ENCODE assay signal across 8 cellular contexts in genomic region chr19:7395360-7395781, GRCh38. TPM values are rescaled to one million over a fixed set of nuclear protein-coding genes. Genes with fewer than 3 reads are reported as not detected.
DNase-seq lines count a peak whose midpoint lies in the region; ATAC-seq and TF ChIP-seq lines count a peak whose summit lies in the region.

No MANE protein-coding gene starts in this region.

- DNase-seq in DND-41 (peak; percentile 20), T-helper 17 cell (no peak), fibroblast of peridontal ligament (ENCODE audit: extremely low read depth) (peak; percentile 20), osteocyte (ENCODE audit: extremely low spot score, unreplicated experiment) (no peak), NCI-H2227 treated with DMSO at 0.1 percent for 48 hours (lab: John Stamatoyannopoulos, UW) (no peak), SK-N-DZ (ENCODE audit: low spot score) (no peak)

- peak overlapping the region; percentile 69 to 79 for H3K4me3 ChIP-seq in DND-41 (ENCODE audit: low read depth in 1 of 2, low read length in 2 of 2)

- H3K79me2 ChIP-seq in DND-41 (ENCODE audit: insufficient read depth, low read length) = peaks cover 48% of the 10 kb centered on the region

- ATAC-seq in DND-41 (ENCODE audit: insufficient read depth, low read depth) = peak; percentile 32
- ATAC-seq in HG02571 (IDR thresholded peaks at IDR 0.05; ENCODE audit: unreplicated experiment) = peak; percentile 26
- peak; percentile 44 for ATAC-seq in T-helper 17 cell
- ATAC-seq in GM18858 (IDR thresholded peaks at IDR 0.05; ENCODE audit: unreplicated experiment) = no peak

- H3K36me3 ChIP-seq in DND-41 (ENCODE audit: insufficient read depth, low read length) = no peaks in the 10 kb centered on the region; the same call in 1 of the 2 replicates

- TF ChIP-seq CTCF in DND-41 (IDR thresholded peaks at IDR 0.05; ENCODE audit: borderline replicate concordance, extremely low read depth, low read length, poor library complexity, severe bottlenecking) = no peak
- TF ChIP-seq CTCF in osteocyte (IDR thresholded peaks at IDR 0.05) = no peak

- peak overlapping the region; percentile 70 for H2AFZ ChIP-seq in DND-41 (ENCODE audit: low read depth, low read length)

- H3K4me1 Mint-ChIP-seq in T-helper 17 cell = peaks cover 32% of the 10 kb centered on the region
- H3K4me1 Mint-ChIP-seq in osteocyte (ENCODE audit: unreplicated experiment) = peaks cover 45% of the 10 kb centered on the region

- H3K27me3 Mint-ChIP-seq in T-helper 17 cell = no peaks in the 10 kb centered on the region
- no peaks in the 10 kb centered on the region for H3K27me3 Mint-ChIP-seq in osteocyte (ENCODE audit: unreplicated experiment)

- H3K4me1 ChIP-seq in DND-41 (ENCODE audit: insufficient read depth, low read length) = peaks cover 23% of the 10 kb centered on the region

- H3K27ac ChIP-seq in DND-41 (ENCODE audit: low read length) = peak overlapping the region; percentile 74

- H3K9ac ChIP-seq in DND-41 (ENCODE audit: low read depth, low read length) = peak overlapping the region; percentile 93

- no peaks in the 10 kb centered on the region for H3K9me3 Mint-ChIP-seq in osteocyte (ENCODE audit: unreplicated experiment)

- H3K27me3 ChIP-seq in DND-41 (ENCODE audit: insufficient read depth, low read length, poor library complexity) = no peaks in the 10 kb centered on the region

- H3K9me3 ChIP-seq in DND-41 (ENCODE audit: insufficient read depth, low read length, severe bottlenecking) (no peaks in the 10 kb centered on the region), T-helper 17 cell (ENCODE audit: control insufficient read depth, low read length, poor library complexity, severe bottlenecking) (no peaks in the 10 kb centered on the region)

- H3K4me3 Mint-ChIP-seq in T-helper 17 cell = peak overlapping the region; percentile 92
- H3K4me3 Mint-ChIP-seq in osteocyte (ENCODE audit: unreplicated experiment) = peak overlapping the region; percentile 89

- H3K27ac Mint-ChIP-seq in T-helper 17 cell = peak overlapping the region; percentile 84
- peak overlapping the region; percentile 72 for H3K27ac Mint-ChIP-seq in osteocyte (ENCODE audit: unreplicated experiment)

- peak overlapping the region; percentile 90 for H3K4me2 ChIP-seq in DND-41 (ENCODE audit: insufficient read depth, low read length)

- peaks cover 9% of the 10 kb centered on the region; the same call in 1 of the 2 replicates for H4K20me1 ChIP-seq in DND-41 (ENCODE audit: insufficient read depth, low read length)

- H3K36me3 Mint-ChIP-seq in T-helper 17 cell (ENCODE audit: low read depth) (peaks cover 2% of the 10 kb centered on the region), osteocyte (ENCODE audit: unreplicated experiment) (no peaks in the 10 kb centered on the region)

RNA-seq across cellular contexts. Expression of gene ARHGEF18, which starts 46.6 kb away (rescaled TPM):
- 100 to 1,000 TPM; 118 to 127 TPM for total RNA-seq in T-helper 17 cell
- total RNA-seq in osteocyte = 42.6 and 45.1 TPM in 2 replicates
- 16.9 and 19.7 TPM in 2 replicates for polyA plus RNA-seq in SK-N-DZ (2014; cell fraction: cytosol; rRNA removed)
- 17.5 and 18.6 TPM in 2 replicates for polyA plus RNA-seq in SK-N-DZ (2014; cell fraction: nucleus; rRNA removed)

Comparison
In these comparisons a context has a peak if more than half of its experiments do, and no peak if none do; other contexts are left out.
1. DNase-seq: peak in DND-41 (single experiment) and fibroblast of peridontal ligament (single experiment); none in T-helper 17 cell (0 of 3), osteocyte (single experiment), NCI-H2227 treated with DMSO at 0.1 percent for 48 hours (single experiment) and SK-N-DZ (single experiment).